1 cellular context compared by ENCODE assay signal in the genomic region with DNA sequence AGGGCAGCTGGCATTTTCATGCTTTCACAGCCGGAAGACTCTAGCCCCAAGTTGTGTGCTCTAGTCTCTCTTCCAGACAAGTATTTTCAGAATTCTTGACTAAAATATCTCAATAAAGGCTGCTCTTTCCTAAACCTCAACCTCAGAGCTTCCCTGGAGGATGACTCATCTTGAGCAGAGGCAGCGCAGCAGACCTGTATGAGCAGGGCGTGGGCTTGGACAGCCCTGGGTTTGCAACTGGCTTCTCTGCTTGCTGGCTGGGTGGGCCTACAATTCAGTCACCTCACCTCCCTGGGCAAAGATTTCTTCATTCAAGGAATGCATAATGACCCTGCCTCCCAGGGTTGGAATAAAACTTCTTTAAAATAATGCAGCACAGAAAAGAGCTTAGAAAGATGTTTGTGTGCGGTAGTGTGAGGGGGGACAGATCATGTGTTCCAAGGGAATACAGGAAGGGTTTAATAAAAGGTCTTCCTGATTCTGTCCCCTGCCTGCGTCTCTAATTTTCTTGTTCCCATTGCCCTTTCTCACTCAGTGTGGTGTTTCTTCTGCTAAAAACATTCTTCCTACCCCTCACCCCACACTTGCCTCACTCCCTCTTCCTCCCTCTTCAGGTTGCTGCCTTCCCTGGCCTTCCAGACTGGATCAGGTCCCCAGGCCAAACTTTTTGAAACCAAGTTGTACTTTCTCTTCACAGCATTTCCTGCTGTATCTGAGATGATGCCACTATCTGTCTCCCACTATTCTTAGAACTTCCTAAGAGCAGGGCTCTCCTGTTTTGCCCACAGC.
A peak's percentile ranks its signal among the peaks of the same experiment; 100 is the strongest.
TF ChIP-seq lines count a peak whose summit lies in the region.

No MANE protein-coding gene starts in this region.

TF ChIP-seq in K562, 482 proteins besides CTCF, POLR2A, EP300 and RAD21 (continued from another document and continues in another):
- TF ChIP-seq E2F8 (IDR thresholded peaks at IDR 0.05; ENCODE audit: low read depth, partially characterized antibody) (no peak), HNRNPL (IDR thresholded peaks at IDR 0.05; ENCODE audit: low read depth, low read length) (no peak), TOE1 (IDR thresholded peaks at IDR 0.05; ENCODE audit: borderline replicate concordance) (no peak), TOE1 (CRISPR knock-in tag; IDR thresholded peaks at IDR 0.05; ENCODE audit: borderline replicate concordance, low read depth) (no peak), PRDM10 (IDR thresholded peaks at IDR 0.05; ENCODE audit: partially characterized antibody) (no peak), JUN (IDR thresholded peaks at IDR 0.05; ENCODE audit: borderline replicate concordance, low read depth, low read length) (peak; percentile 45; the same call in 1 of the 2 replicates), JUN (CRISPR knock-in tag; IDR thresholded peaks at IDR 0.05; ENCODE audit: borderline replicate concordance) (no peak), DLX4 (CRISPR knock-in tag; IDR thresholded peaks at IDR 0.05) (no peak), ZNF589 (CRISPR knock-in tag; IDR thresholded peaks at IDR 0.05; ENCODE audit: low read depth) (no peak), PBX2 (CRISPR knock-in tag; IDR thresholded peaks at IDR 0.05; ENCODE audit: low read depth) (no peak), PBX2 (tag; conservative IDR thresholded peaks at IDR 0.05; ENCODE audit: low read depth) (no peak), BCOR (IDR thresholded peaks at IDR 0.05) (no peak), FOSL1 (tag; conservative IDR thresholded peaks at IDR 0.05) (peak; percentile 43; the same call in 1 of the 2 replicates), JUND (IDR thresholded peaks at IDR 0.05; ENCODE audit: borderline replicate concordance, low read depth, low read length) (peak; percentile 80), JUND (tag; IDR thresholded peaks at IDR 0.05; ENCODE audit: borderline replicate concordance, low read depth, low read length) (peak; percentile 71; the same call in 1 of the 3 replicates), NFYB (IDR thresholded peaks at IDR 0.05; ENCODE audit: extremely low read depth, insufficient read length) (no peak), POLR2H (tag; IDR thresholded peaks at IDR 0.05; ENCODE audit: low read depth) (no peak), MAFK (IDR thresholded peaks at IDR 0.05; ENCODE audit: low read length) (no peak), THRA (IDR thresholded peaks at IDR 0.05) (no peak), NRF1 (conservative IDR thresholded peaks at IDR 0.05 in 1 of 2, IDR thresholded peaks at IDR 0.05 in 1 of 2) (peak in 1 of 2 experiments; percentile 26; a peak in 1 of 4 replicates), STAG1 (CRISPR knock-in tag; IDR thresholded peaks at IDR 0.05; ENCODE audit: borderline replicate concordance) (no peak), HMG20A (CRISPR knock-in tag; conservative IDR thresholded peaks at IDR 0.05) (no peak), ZNF12 (CRISPR knock-in tag; IDR thresholded peaks at IDR 0.05) (no peak), IRF2 (CRISPR knock-in tag; IDR thresholded peaks at IDR 0.05) (no peak), PHTF2 (CRISPR knock-in tag; IDR thresholded peaks at IDR 0.05) (no peak), SIN3B (IDR thresholded peaks at IDR 0.05; ENCODE audit: low read depth) (no peak), MAFF (IDR thresholded peaks at IDR 0.05; ENCODE audit: low read length) (no peak), TGIF2 (CRISPR knock-in tag; IDR thresholded peaks at IDR 0.05) (no peak), ELF2 (CRISPR knock-in tag; IDR thresholded peaks at IDR 0.05) (no peak), E2F5 (CRISPR knock-in tag; IDR thresholded peaks at IDR 0.05) (no peak), SAFB2 (IDR thresholded peaks at IDR 0.05; ENCODE audit: borderline replicate concordance, low read depth, low read length, severe bottlenecking) (no peak)
- TF ChIP-seq, protein P1, sequence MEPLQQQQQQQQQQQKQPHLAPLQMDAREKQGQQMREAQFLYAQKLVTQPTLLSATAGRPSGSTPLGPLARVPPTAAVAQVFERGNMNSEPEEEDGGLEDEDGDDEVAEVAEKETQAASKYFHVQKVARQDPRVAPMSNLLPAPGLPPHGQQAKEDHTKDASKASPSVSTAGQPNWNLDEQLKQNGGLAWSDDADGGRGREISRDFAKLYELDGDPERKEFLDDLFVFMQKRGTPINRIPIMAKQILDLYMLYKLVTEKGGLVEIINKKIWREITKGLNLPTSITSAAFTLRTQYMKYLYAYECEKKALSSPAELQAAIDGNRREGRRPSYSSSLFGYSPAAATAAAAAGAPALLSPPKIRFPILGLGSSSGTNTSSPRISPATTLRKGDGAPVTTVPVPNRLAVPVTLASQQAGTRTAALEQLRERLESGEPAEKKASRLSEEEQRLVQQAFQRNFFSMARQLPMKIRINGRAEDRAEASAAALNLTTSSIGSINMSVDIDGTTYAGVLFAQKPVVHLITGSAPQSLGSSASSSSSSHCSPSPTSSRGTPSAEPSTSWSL (CRISPR knock-in tag; IDR thresholded peaks at IDR 0.05; ENCODE audit: borderline replicate concordance): no peak
- TF ChIP-seq, protein P2, sequence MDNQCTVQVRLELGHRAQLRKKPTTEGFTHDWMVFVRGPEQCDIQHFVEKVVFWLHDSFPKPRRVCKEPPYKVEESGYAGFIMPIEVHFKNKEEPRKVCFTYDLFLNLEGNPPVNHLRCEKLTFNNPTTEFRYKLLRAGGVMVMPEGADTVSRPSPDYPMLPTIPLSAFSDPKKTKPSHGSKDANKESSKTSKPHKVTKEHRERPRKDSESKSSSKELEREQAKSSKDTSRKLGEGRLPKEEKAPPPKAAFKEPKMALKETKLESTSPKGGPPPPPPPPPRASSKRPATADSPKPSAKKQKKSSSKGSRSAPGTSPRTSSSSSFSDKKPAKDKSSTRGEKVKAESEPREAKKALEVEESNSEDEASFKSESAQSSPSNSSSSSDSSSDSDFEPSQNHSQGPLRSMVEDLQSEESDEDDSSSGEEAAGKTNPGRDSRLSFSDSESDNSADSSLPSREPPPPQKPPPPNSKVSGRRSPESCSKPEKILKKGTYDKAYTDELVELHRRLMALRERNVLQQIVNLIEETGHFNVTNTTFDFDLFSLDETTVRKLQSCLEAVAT (IDR thresholded peaks at IDR 0.05): no peak
